8 cellular contexts compared by ENCODE assay signal in genomic region chr15:98277602-98278001, GRCh38.
"Had no signal": no experiment of that assay in that cellular context is flagged by ENCODE, and none has a peak within 500 bp of the region (broad histone marks: within the 10 kb centered on the region; RNA-seq: fewer than 3 reads in every experiment).

No MANE protein-coding gene starts in this region.

- H3K9me3 ChIP-seq: HAP-1 had no signal

- H3K36me3 ChIP-seq: HAP-1 had no signal

- H3K4me1 ChIP-seq: HAP-1 had no signal

- H3K27ac ChIP-seq: HL-60 had no signal

- H2AFZ ChIP-seq: GM23338 had no signal

- H3K4me2 ChIP-seq: GM23338 had no signal

- H3K4me3 ChIP-seq: GM23338, HAP-1 had no signal

- ATAC-seq: GM23338, HCT116, HepG2 had no signal

- DNase-seq: H7, HFFc6, KBM-7 had no signal
